ENCODE assay signal across 25 cellular contexts in the genomic region with DNA sequence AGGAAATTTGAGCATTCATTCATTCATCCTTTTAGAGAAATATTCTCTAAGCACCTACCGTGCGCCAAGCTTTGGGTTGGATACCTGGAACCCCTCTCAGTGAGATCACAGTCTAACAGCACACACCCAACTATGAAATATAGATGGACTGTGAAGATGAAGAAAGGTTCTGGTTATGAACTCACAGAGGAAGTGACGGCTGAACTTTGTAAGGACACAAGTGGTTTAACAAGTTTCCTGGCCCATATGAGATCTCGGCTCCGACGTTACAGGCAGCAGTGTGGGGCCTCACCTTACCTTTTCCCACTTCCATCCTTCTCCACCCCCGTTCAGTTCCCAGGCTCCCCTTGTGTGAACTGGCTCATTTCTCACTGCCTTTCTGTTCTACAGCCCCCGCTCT.
DNase-seq lines count a peak whose midpoint lies in the region; ATAC-seq and TF ChIP-seq lines count a peak whose summit lies in the region.
"Had no signal": no experiment of that assay in that cellular context is flagged by ENCODE, and none has a peak within 500 bp of the region (broad histone marks: within the 10 kb centered on the region; RNA-seq: fewer than 3 reads in every experiment).

No MANE protein-coding gene starts in this region.

- no peaks in the 10 kb centered on the region for H4K20me1 ChIP-seq in osteoblast (ENCODE audit: insufficient read depth, low read length)
- H4K20me1 ChIP-seq: BLaER1 had no signal

- H3K27ac Mint-ChIP-seq in immature natural killer cell: peak overlapping the region; percentile 84 to 94 (median 88)
- H3K27ac Mint-ChIP-seq in natural killer cell treated with Interleukin-12 subunit alpha and Interleukin-12 subunit beta and Interleukin-15 and Interleukin-18, amount 100 ng/mL, for 72 hours: peak overlapping the region; percentile 15 to 30
- H3K27ac Mint-ChIP-seq in CD4-positive, alpha-beta T cell: no peak overlapping the region
- H3K27ac Mint-ChIP-seq: CD14-positive monocyte; CD4-positive, CD25-positive, alpha-beta regulatory T cell; CD8-positive, alpha-beta T cell had no signal

- no peaks in the 10 kb centered on the region for H3K27me3 ChIP-seq in osteoblast (ENCODE audit: insufficient read depth, low read length)
- no peaks in the 10 kb centered on the region for H3K27me3 ChIP-seq in CD4-positive, alpha-beta T cell (ENCODE audit: control insufficient read depth, insufficient read depth, low read length)
- H3K27me3 ChIP-seq: BE2C, BLaER1 had no signal

- no peak overlapping the region for H2AFZ ChIP-seq in osteoblast (ENCODE audit: low read length)

- H3K9me3 ChIP-seq in osteoblast (ENCODE audit: low read depth, low read length): no peaks in the 10 kb centered on the region
- H3K9me3 ChIP-seq in CD4-positive, alpha-beta T cell (ENCODE audit: control insufficient read depth, low read length): no peaks in the 10 kb centered on the region
- H3K9me3 ChIP-seq: A549, BE2C, BLaER1, Caco-2 had no signal

- DNase-seq in Ammon's horn (ENCODE audit: low spot score) (peak; percentile 45), immature natural killer cell (peak; percentile 49 to 63 (median 50)), osteoblast (ENCODE audit: insufficient read length, low spot score, missing footprints) (peak; percentile 15), kidney tubule cell (ENCODE audit: low spot score) (no peak)
- DNase-seq in natural killer cell treated with Interleukin-12 subunit alpha and Interleukin-12 subunit beta and Interleukin-15 and Interleukin-18, amount 100 ng/mL, for 72 hours (ENCODE audit: low spot score): peak; percentile 65
- DNase-seq in CD4-positive, alpha-beta T cell: no peak
- DNase-seq: AML-193; BE2C; C1 segment of cervical spinal cord; Caco-2; CD4-positive, CD25-positive, alpha-beta regulatory T cell; CD8-positive, alpha-beta T cell; DMS 273 treated with DMSO at 0.1 percent for 48 hours; DMS153; DMS53; DMS79; DND-41; EL; GDM1 had no signal

- POLR2A ChIA-PET in CD4-positive, alpha-beta T cell (lab: Charles Lee): interaction anchor here (0.6 kb wide), 1 partner anchor 20 kb away, joined by 3 read pairs; no protein-coding TSS in a partner anchor

- H3K27ac ChIP-seq in osteoblast (ENCODE audit: low read depth, low read length): no peak overlapping the region
- H3K27ac ChIP-seq in CD4-positive, alpha-beta T cell (ENCODE audit: low read depth, low read length): no peak overlapping the region
- H3K27ac ChIP-seq: 22Rv1, A549, BLaER1 had no signal

- no peaks in the 10 kb centered on the region for H3K36me3 Mint-ChIP-seq in immature natural killer cell
- no peaks in the 10 kb centered on the region for H3K36me3 Mint-ChIP-seq in natural killer cell treated with Interleukin-12 subunit alpha and Interleukin-12 subunit beta and Interleukin-15 and Interleukin-18, amount 100 ng/mL, for 72 hours
- H3K36me3 Mint-ChIP-seq in CD4-positive, alpha-beta T cell (ENCODE audit: low read depth): no peaks in the 10 kb centered on the region
- H3K36me3 Mint-ChIP-seq: CD14-positive monocyte; CD4-positive, CD25-positive, alpha-beta regulatory T cell; CD8-positive, alpha-beta T cell had no signal

- ATAC-seq in natural killer cell treated with Interleukin-12 subunit alpha and Interleukin-12 subunit beta and Interleukin-15 and Interleukin-18, amount 100 ng/mL, for 72 hours: peak; percentile 73 to 81
- no peak for ATAC-seq in GM21381 (IDR thresholded peaks at IDR 0.05; ENCODE audit: unreplicated experiment)
- ATAC-seq in CD4-positive, alpha-beta T cell (ENCODE audit: poor library complexity): no peak
- ATAC-seq: A549; CD8-positive, alpha-beta T cell; GM12878 had no signal

- TF ChIP-seq CTCF in osteoblast (IDR thresholded peaks at IDR 0.05; ENCODE audit: extremely low read depth, low read depth, low read length): no peak
- no peak for TF ChIP-seq CTCF in CD4-positive, alpha-beta T cell (IDR thresholded peaks at IDR 0.05)

- peak overlapping the region; percentile 49 to 75 (median 61) for H3K4me3 Mint-ChIP-seq in immature natural killer cell
- H3K4me3 Mint-ChIP-seq in natural killer cell treated with Interleukin-12 subunit alpha and Interleukin-12 subunit beta and Interleukin-15 and Interleukin-18, amount 100 ng/mL, for 72 hours: peak overlapping the region; percentile 38
- H3K4me3 Mint-ChIP-seq in CD4-positive, alpha-beta T cell: no peak overlapping the region
- H3K4me3 Mint-ChIP-seq: CD14-positive monocyte; CD4-positive, CD25-positive, alpha-beta regulatory T cell; CD8-positive, alpha-beta T cell had no signal

- no peak overlapping the region for H3K4me3 ChIP-seq in osteoblast (ENCODE audit: insufficient read depth, low read length)
- H3K4me3 ChIP-seq: A549, BLaER1, GM12878 had no signal

- no peaks in the 10 kb centered on the region for H3K4me1 ChIP-seq in osteoblast (ENCODE audit: insufficient read depth, low read length)
- H3K4me1 ChIP-seq: A549, BE2C, BLaER1, Caco-2 had no signal

- intact Hi-C loops in CD4-positive, alpha-beta T cell (cut with DNase I, micrococcal nuclease): no loop called here

- CTCF ChIA-PET in CD4-positive, alpha-beta T cell (lab: Charles Lee): no interaction called here

- H3K4me2 ChIP-seq in osteoblast (ENCODE audit: insufficient read depth, low read length): no peak overlapping the region
- H3K4me2 ChIP-seq: A549, BLaER1 had no signal

- H3K9me3 Mint-ChIP-seq in immature natural killer cell: no peaks in the 10 kb centered on the region
- H3K9me3 Mint-ChIP-seq in natural killer cell treated with Interleukin-12 subunit alpha and Interleukin-12 subunit beta and Interleukin-15 and Interleukin-18, amount 100 ng/mL, for 72 hours: no peaks in the 10 kb centered on the region
- no peaks in the 10 kb centered on the region for H3K9me3 Mint-ChIP-seq in CD4-positive, alpha-beta T cell
- H3K9me3 Mint-ChIP-seq: CD4-positive, CD25-positive, alpha-beta regulatory T cell; CD8-positive, alpha-beta T cell had no signal

- peaks cover 0 to 2% (median 2%) of the 10 kb centered on the region in 3 donors for H3K27me3 Mint-ChIP-seq in immature natural killer cell (ENCODE audit: low read depth in 3 of 3)
- H3K27me3 Mint-ChIP-seq in natural killer cell treated with Interleukin-12 subunit alpha and Interleukin-12 subunit beta and Interleukin-15 and Interleukin-18, amount 100 ng/mL, for 72 hours: no peaks in the 10 kb centered on the region
- no peaks in the 10 kb centered on the region for H3K27me3 Mint-ChIP-seq in CD4-positive, alpha-beta T cell
- H3K27me3 Mint-ChIP-seq: CD4-positive, CD25-positive, alpha-beta regulatory T cell had no signal

- no peaks in the 10 kb centered on the region for H3K36me3 ChIP-seq in osteoblast (ENCODE audit: insufficient read depth, low read length)
- H3K36me3 ChIP-seq: BE2C, BLaER1 had no signal

- no peaks in the 10 kb centered on the region for H3K79me2 ChIP-seq in osteoblast (ENCODE audit: insufficient read depth, low read length)

- H3K4me1 Mint-ChIP-seq in immature natural killer cell: peaks cover 50 to 54% of the 10 kb centered on the region in 2 donors
- H3K4me1 Mint-ChIP-seq in natural killer cell treated with Interleukin-12 subunit alpha and Interleukin-12 subunit beta and Interleukin-15 and Interleukin-18, amount 100 ng/mL, for 72 hours (ENCODE audit: low read depth in 2 of 2): peaks cover 41% of the 10 kb centered on the region in 2 donors
- H3K4me1 Mint-ChIP-seq in CD4-positive, alpha-beta T cell (ENCODE audit: low read depth): no peaks in the 10 kb centered on the region
- H3K4me1 Mint-ChIP-seq: CD4-positive, CD25-positive, alpha-beta regulatory T cell had no signal

Comparison
In these comparisons a context has a peak if more than half of its experiments do, and no peak if none do; other contexts are left out.
1. DNase-seq: peak in Ammon's horn (single experiment), immature natural killer cell (3 of 3), natural killer cell treated with Interleukin-12 subunit alpha and Interleukin-12 subunit beta and Interleukin-15 and Interleukin-18, amount 100 ng/mL, for 72 hours (single experiment) and osteoblast (single experiment); none in kidney tubule cell (single experiment) and CD4-positive, alpha-beta T cell (0 of 10).
2. ATAC-seq: peak in natural killer cell treated with Interleukin-12 subunit alpha and Interleukin-12 subunit beta and Interleukin-15 and Interleukin-18, amount 100 ng/mL, for 72 hours (2 of 2); none in GM21381 (single experiment) and CD4-positive, alpha-beta T cell (single experiment).